Comparison of ENCODE assay signal across 19 cellular contexts in the genomic region with DNA sequence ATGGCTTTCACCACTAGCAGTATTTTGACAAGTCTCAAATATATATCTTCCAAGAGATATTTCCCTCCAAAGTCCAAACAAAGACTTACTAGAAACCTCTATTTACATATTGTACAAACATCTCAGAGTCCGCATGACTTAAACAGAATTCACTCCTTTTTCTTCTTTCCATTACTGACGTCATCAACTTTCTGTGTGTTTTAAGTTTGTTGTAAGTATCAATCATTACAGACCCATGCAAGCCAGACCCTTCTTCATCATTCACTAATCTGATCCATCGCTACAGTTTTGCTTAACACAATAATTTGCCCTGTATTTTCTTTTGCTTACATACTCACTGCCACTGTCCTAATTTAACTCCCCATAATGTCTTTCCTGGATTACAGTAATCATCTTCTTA. TPM values are rescaled to one million over a fixed set of nuclear protein-coding genes. Genes with fewer than 3 reads are reported as not detected.
DNase-seq lines count a peak whose midpoint lies in the region; ATAC-seq and TF ChIP-seq lines count a peak whose summit lies in the region.
"Had no signal": no experiment of that assay in that cellular context is flagged by ENCODE, and none has a peak within 500 bp of the region (broad histone marks: within the 10 kb centered on the region; RNA-seq: fewer than 3 reads in every experiment).

No MANE protein-coding gene starts in this region.

- H3K9me3 Mint-ChIP-seq in GM23338: no peaks in the 10 kb centered on the region
- no peaks in the 10 kb centered on the region for H3K9me3 Mint-ChIP-seq in activated naive CD8-positive, alpha-beta T cell treated with anti-CD3 and anti-CD28 coated beads, Interleukin-2, amount 50 U/mL, for 24 hours
- H3K9me3 Mint-ChIP-seq: CD8-positive, alpha-beta T cell had no signal

- DNase-seq in GM23338 (ENCODE audit: low spot score) (no peak), amniotic epithelial cell (ENCODE audit: low read depth) (peak; percentile 7), fibroblast of villous mesenchyme (ENCODE audit: low read depth) (peak; percentile 86), smooth muscle cell (lab: John Stamatoyannopoulos, UW; ENCODE audit: unreplicated experiment) (no peak), kidney glomerular epithelial cell (lab: John Stamatoyannopoulos, UW) (no peak)
- no peak for DNase-seq in activated naive CD8-positive, alpha-beta T cell treated with anti-CD3 and anti-CD28 coated beads, Interleukin-2, amount 50 U/mL, for 24 hours
- DNase-seq: CD8-positive, alpha-beta T cell; GDM1; NCI-H1105; NCI-H146; NCI-H2029 treated with DMSO at 0.1 percent for 48 hours; NCI-H226; NCI-H510A treated with DMSO at 0.1 percent for 48 hours; NCI-H82; Peyer's patch had no signal

- H3F3A ChIP-seq in GM23338 (replicated peaks; ENCODE audit: low read depth) (no peaks in the 10 kb centered on the region; the same call in 1 of the 2 replicates), smooth muscle cell (ENCODE audit: low read depth) (no peaks in the 10 kb centered on the region)

- no peaks in the 10 kb centered on the region for H3K36me3 ChIP-seq in GM23338 (ENCODE audit: insufficient read depth)
- H3K36me3 ChIP-seq in smooth muscle cell (ENCODE audit: low read depth): no peaks in the 10 kb centered on the region
- H3K36me3 ChIP-seq: BLaER1, Peyer's patch had no signal

- H3K36me3 Mint-ChIP-seq in GM23338 (ENCODE audit: low read depth): peaks cover 6% of the 10 kb centered on the region; the same call in 2 of the 3 replicates
- H3K36me3 Mint-ChIP-seq in activated naive CD8-positive, alpha-beta T cell treated with anti-CD3 and anti-CD28 coated beads, Interleukin-2, amount 50 U/mL, for 24 hours (ENCODE audit: low read depth): no peaks in the 10 kb centered on the region
- H3K36me3 Mint-ChIP-seq: CD8-positive, alpha-beta T cell had no signal

- no peaks in the 10 kb centered on the region for H3K9me2 ChIP-seq in GM23338 (ENCODE audit: insufficient read depth)

- no peaks in the 10 kb centered on the region for H3K27me3 ChIP-seq in GM23338 (ENCODE audit: insufficient read depth)
- no peaks in the 10 kb centered on the region for H3K27me3 ChIP-seq in smooth muscle cell (ENCODE audit: low read depth)
- H3K27me3 ChIP-seq: BLaER1, Peyer's patch had no signal

- H3K4me2 ChIP-seq in GM23338: no peak overlapping the region
- H3K4me2 ChIP-seq in smooth muscle cell: peak overlapping the region; percentile 42
- H3K4me2 ChIP-seq: BLaER1 had no signal

- H3K4me3 ChIP-seq in GM23338 (no peak overlapping the region), fibroblast of villous mesenchyme (ENCODE audit: low read depth, low read length) (no peak overlapping the region), smooth muscle cell (no peak overlapping the region)
- H3K4me3 ChIP-seq: BLaER1, Peyer's patch had no signal

- H3K4me1 Mint-ChIP-seq in GM23338: peaks cover 62% of the 10 kb centered on the region
- no peaks in the 10 kb centered on the region for H3K4me1 Mint-ChIP-seq in activated naive CD8-positive, alpha-beta T cell treated with anti-CD3 and anti-CD28 coated beads, Interleukin-2, amount 50 U/mL, for 24 hours

- H3K4me3 Mint-ChIP-seq in GM23338: no peak overlapping the region
- H3K4me3 Mint-ChIP-seq in activated naive CD8-positive, alpha-beta T cell treated with anti-CD3 and anti-CD28 coated beads, Interleukin-2, amount 50 U/mL, for 24 hours: no peak overlapping the region
- H3K4me3 Mint-ChIP-seq: CD8-positive, alpha-beta T cell had no signal

- H3K79me2 ChIP-seq in GM23338 (replicated peaks; ENCODE audit: insufficient read depth): peaks cover 94% of the 10 kb centered on the region
- H3K79me2 ChIP-seq in smooth muscle cell (ENCODE audit: low read depth): peaks cover 7% of the 10 kb centered on the region

- no peak overlapping the region for H2AFZ ChIP-seq in GM23338
- no peak overlapping the region for H2AFZ ChIP-seq in smooth muscle cell (ENCODE audit: low read depth)

- H3K9ac ChIP-seq in smooth muscle cell (ENCODE audit: low read depth): no peak overlapping the region
- H3K9ac ChIP-seq: BLaER1 had no signal

- no peak for TF ChIP-seq CTCF in GM23338 (conservative IDR thresholded peaks at IDR 0.05; ENCODE audit: low read depth in 2 of 2)
- TF ChIP-seq CTCF in fibroblast of villous mesenchyme (IDR thresholded peaks at IDR 0.05; ENCODE audit: insufficient read depth, low read depth, low read length): no peak
- TF ChIP-seq CTCF in smooth muscle cell (IDR thresholded peaks at IDR 0.05; ENCODE audit: borderline replicate concordance, insufficient read depth, poor library complexity, severe bottlenecking): no peak

- no peaks in the 10 kb centered on the region for H3K9me3 ChIP-seq in smooth muscle cell (replicated peaks; ENCODE audit: low read depth)
- H3K9me3 ChIP-seq: BLaER1, Peyer's patch had no signal

- H3K4me1 ChIP-seq in GM23338 (ENCODE audit: insufficient read depth) (peaks cover 59% of the 10 kb centered on the region), smooth muscle cell (ENCODE audit: low read depth) (peaks cover 28% of the 10 kb centered on the region)
- H3K4me1 ChIP-seq: BLaER1, Peyer's patch had no signal

- H3K27ac Mint-ChIP-seq in GM23338: peak overlapping the region; percentile 14
- no peak overlapping the region for H3K27ac Mint-ChIP-seq in activated naive CD8-positive, alpha-beta T cell treated with anti-CD3 and anti-CD28 coated beads, Interleukin-2, amount 50 U/mL, for 24 hours
- H3K27ac Mint-ChIP-seq: CD8-positive, alpha-beta T cell had no signal

- H3K27me3 Mint-ChIP-seq in GM23338 (ENCODE audit: insufficient read depth, low read depth, poor library complexity): no peaks in the 10 kb centered on the region
- H3K27me3 Mint-ChIP-seq in activated naive CD8-positive, alpha-beta T cell treated with anti-CD3 and anti-CD28 coated beads, Interleukin-2, amount 50 U/mL, for 24 hours: no peaks in the 10 kb centered on the region

- ATAC-seq in GM23338: no peak
- ATAC-seq in activated naive CD8-positive, alpha-beta T cell treated with anti-CD3 and anti-CD28 coated beads, Interleukin-2, amount 50 U/mL, for 24 hours: no peak
- ATAC-seq in GM18511 (IDR thresholded peaks at IDR 0.05; ENCODE audit: unreplicated experiment): no peak
- ATAC-seq: CD8-positive, alpha-beta T cell; SK-N-SH treated with all-trans-retinoic acid at 6 μM for 48 hours had no signal

- 0 out of 2 replicates have a peak overlapping the region, but pooled peaks have one; percentile 23 for H3K27ac ChIP-seq in GM23338 (ENCODE audit: low read depth)
- H3K27ac ChIP-seq in smooth muscle cell (ENCODE audit: low read depth): no peak overlapping the region
- H3K27ac ChIP-seq: BLaER1, HL-60, Peyer's patch had no signal

- H4K20me1 ChIP-seq in GM23338 (replicated peaks; ENCODE audit: insufficient read depth) (no peaks in the 10 kb centered on the region), smooth muscle cell (ENCODE audit: low read depth) (no peaks in the 10 kb centered on the region)
- H4K20me1 ChIP-seq: BLaER1 had no signal

- WGBS in smooth muscle cell (ENCODE audit: low lambda C conversion rate): 44% methylated on average over 3 of the region's 3 CpGs

TF ChIP-seq in GM23338, 12 proteins besides CTCF, POLR2A, EP300 and RAD21 (continues in another document):
- TF ChIP-seq NANOG (IDR thresholded peaks at IDR 0.05; ENCODE audit: borderline replicate concordance): no peak

RNA-seq across cellular contexts. Expression of a gene that starts 51.9 kb away (rescaled TPM):
- 46.4 and 54.5 TPM in 2 replicates for total RNA-seq in GM23338 (2014; rRNA removed; shearing (Covaris generic))
- polyA plus RNA-seq in GM23338 (2016; fragmentation: Nextera tagmentation; extraction: Ambion mirVana): 12.3 and 19.8 TPM in 2 replicates
- 37.4 and 47.1 TPM in 2 replicates for total RNA-seq in fibroblast of villous mesenchyme
- 31.3 and 34.6 TPM in 2 replicates for total RNA-seq in smooth muscle cell
- 8.3 and 12.0 TPM in 2 replicates for polyA plus RNA-seq in smooth muscle cell

Comparison
In these comparisons a context has a peak if more than half of its experiments do, and no peak if none do; other contexts are left out.
1. DNase-seq: peak in amniotic epithelial cell (single experiment) and fibroblast of villous mesenchyme (single experiment); none in GM23338 (single experiment), smooth muscle cell (single experiment), activated naive CD8-positive, alpha-beta T cell treated with anti-CD3 and anti-CD28 coated beads, Interleukin-2, amount 50 U/mL, for 24 hours (single experiment) and kidney glomerular epithelial cell (single experiment).